10 cellular contexts compared by ENCODE assay signal in the genomic region with DNA sequence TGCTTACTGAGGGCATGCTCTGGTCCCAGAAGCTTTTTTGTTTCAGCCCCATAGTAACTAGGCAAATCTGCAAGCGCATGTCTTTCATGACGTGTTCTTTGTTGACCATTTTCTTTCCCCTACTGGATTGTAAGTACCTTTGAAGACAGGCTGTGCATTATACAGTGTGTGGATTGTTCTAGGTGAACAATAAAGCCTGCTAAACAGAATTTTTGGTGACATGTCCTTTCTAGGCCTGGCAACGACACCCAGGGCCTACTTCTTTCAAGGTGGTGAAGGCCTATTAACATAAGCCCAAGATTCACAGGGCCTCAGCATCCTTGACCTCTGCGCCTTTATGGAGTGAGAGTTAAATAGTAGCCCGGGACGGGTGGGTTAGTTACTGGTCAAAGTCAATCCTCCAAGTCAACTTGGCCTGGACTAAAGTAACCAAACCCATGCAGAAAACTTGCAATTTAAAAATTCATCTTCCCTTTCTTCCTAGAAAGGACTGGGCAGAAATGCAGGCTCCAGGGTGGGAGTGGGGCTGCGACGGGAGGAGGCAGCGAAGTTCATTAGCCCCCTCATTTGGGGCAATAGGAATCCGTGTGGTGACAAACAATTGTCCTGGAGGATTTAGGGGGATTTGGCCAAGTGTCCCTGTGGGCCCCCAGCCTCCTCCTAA. TPM values are rescaled to one million over a fixed set of nuclear protein-coding genes. Genes with fewer than 3 reads are reported as not detected.
DNase-seq lines count a peak whose midpoint lies in the region; ATAC-seq and TF ChIP-seq lines count a peak whose summit lies in the region.
"Had no signal": no experiment of that assay in that cellular context is flagged by ENCODE, and none has a peak within 500 bp of the region (broad histone marks: within the 10 kb centered on the region; RNA-seq: fewer than 3 reads in every experiment).

No MANE protein-coding gene starts in this region.

- H3K9ac ChIP-seq in adipocyte (ENCODE audit: low read length), result peak overlapping the region; percentile 77

- no peaks in the 10 kb centered on the region for H3K9me3 ChIP-seq in adipocyte (ENCODE audit: control insufficient read depth, low read length)
- H3K9me3 ChIP-seq in tibial artery, result no peaks in the 10 kb centered on the region

- intact Hi-C loops in cardiac septum (cut with DNase I), result no loop called here
- intact Hi-C loops in left ventricle myocardium superior (cut with micrococcal nuclease), result no loop called here
- intact Hi-C loops in tibial artery (cut with DNase I; ENCODE audit: low total_unique reads), result no loop called here

- H3K27me3 Mint-ChIP-seq in memory B cell, result no peaks in the 10 kb centered on the region

- no peaks in the 10 kb centered on the region for H3K4me1 ChIP-seq in adipocyte (ENCODE audit: control insufficient read depth, insufficient read depth, low read length)
- peaks cover 0 to 9% (median 4%) of the 10 kb centered on the region in 4 donors for H3K4me1 ChIP-seq in tibial artery

- H3K4me3 ChIP-seq in adipocyte (ENCODE audit: low read length), result peak overlapping the region; percentile 87
- H3K4me3 ChIP-seq in tibial artery, result peak overlapping the region; percentile 50 to 62

- H3K4me3 Mint-ChIP-seq in memory B cell, result peak overlapping the region; percentile 96

- peaks cover 4% of the 10 kb centered on the region for H3K36me3 Mint-ChIP-seq in memory B cell

- ATAC-seq in left ventricle myocardium superior, result no peak
- no peak for ATAC-seq in memory B cell (ENCODE audit: low read depth)

- H3K9me3 Mint-ChIP-seq in memory B cell, result no peaks in the 10 kb centered on the region

- H3K4me1 Mint-ChIP-seq in memory B cell, result peaks cover 3% of the 10 kb centered on the region

- H3K27ac ChIP-seq in tibial artery, result no peak overlapping the region

- H3K36me3 ChIP-seq in adipocyte (ENCODE audit: control insufficient read depth, insufficient read depth, low read length, severe bottlenecking) (peaks cover 5% of the 10 kb centered on the region), tibial artery (peaks cover 0 to 8% (median 0%) of the 10 kb centered on the region in 3 donors)

- peak; percentile 9 for DNase-seq in cardiac septum (ENCODE audit: low spot score)
- DNase-seq in left ventricle myocardium superior, result no peak
- no peak for DNase-seq in adipocyte (ENCODE audit: low read depth)
- DNase-seq in memory B cell (ENCODE audit: low spot score in 2 of 2), result no peak
- DNase-seq in tibial artery, result no peak
- no peak for DNase-seq in HUDEP-2 (lab: John Stamatoyannopoulos, UW; ENCODE audit: unreplicated experiment in 76 of 76)
- DNase-seq in OCI-M1 (lab: John Stamatoyannopoulos, UW), result no peak
- no peak for DNase-seq in HPDE6-E6E7 (ENCODE audit: extremely low spot score)
- DNase-seq: activated gamma-delta T cell had no signal

- no peak overlapping the region for H3K27ac Mint-ChIP-seq in memory B cell

- TF ChIP-seq CTCF in tibial artery (IDR thresholded peaks at IDR 0.05), result no peak

- H3K27me3 ChIP-seq in adipocyte (replicated peaks; ENCODE audit: control insufficient read depth, insufficient read depth, low read length) (no peaks in the 10 kb centered on the region), tibial artery (no peaks in the 10 kb centered on the region)

RNA-seq across cellular contexts. Expression of gene TRIM71, which starts 37.6 kb away (rescaled TPM):
- total RNA-seq in cardiac septum, result not detected
- total RNA-seq in left ventricle myocardium superior, result not detected
- total RNA-seq: RPMI7951 had no signal
